In genomic region chr1:17890815-17891191, GRCh38 we compare ENCODE assay signal across 21 cellular contexts.
"Had no signal": no experiment of that assay in that cellular context is flagged by ENCODE, and none has a peak within 500 bp of the region (broad histone marks: within the 10 kb centered on the region; RNA-seq: fewer than 3 reads in every experiment).

No MANE protein-coding gene starts in this region.

- H3K4me3 ChIP-seq: esophagus muscularis mucosa, gastrocnemius medialis, mucosa of descending colon, neural progenitor cell, pancreas, prostate gland, stomach had no signal

- H3K9ac ChIP-seq: neural progenitor cell had no signal

- H3K27ac ChIP-seq: epithelial cell of prostate, esophagus muscularis mucosa, gastrocnemius medialis, neural progenitor cell, pancreas, prostate gland, stomach had no signal

- ATAC-seq: gastrocnemius medialis; left colon; mucosa of descending colon; naive thymus-derived CD8-positive, alpha-beta T cell; pancreas; sciatic nerve; stimulated activated naive B cell treated with anti-CD40 and anti-IgM and Interleukin-4, amounts not matched to agents 10 μg/mL and 1 μg/mL and 100 μg/mL, for 72 hours had no signal

- H3K36me3 ChIP-seq: esophagus muscularis mucosa, gastrocnemius medialis, neural progenitor cell, pancreas, prostate gland, stomach had no signal

- H2AFZ ChIP-seq: neural progenitor cell had no signal

- DNase-seq: cortex of kidney; effector memory CD4-positive, alpha-beta T cell; gastrocnemius medialis; immature natural killer cell; kidney; left colon; mammary epithelial cell; mucosa of descending colon; naive thymus-derived CD8-positive, alpha-beta T cell; occipital lobe; stimulated activated CD4-positive, alpha-beta T cell treated with anti-CD3 and anti-CD28 coated beads, Interleukin-2, amount 100 ng/mL, for 24 hours; stimulated activated CD4-positive, alpha-beta T cell treated with anti-CD3 and anti-CD28 coated beads, Interleukin-4, amount 100 ng/mL, for 4 hours; stimulated activated naive B cell treated with anti-CD40 and anti-IgM and Interleukin-4, amounts not matched to agents 10 μg/mL and 1 μg/mL and 100 μg/mL, for 72 hours; stomach; trophoblast cell had no signal

- H3K4me1 ChIP-seq: gastrocnemius medialis, neural progenitor cell, prostate gland had no signal

- H3K4me2 ChIP-seq: neural progenitor cell had no signal

- H3K9me3 ChIP-seq: esophagus muscularis mucosa, gastrocnemius medialis, mucosa of descending colon, pancreas, prostate gland, stomach had no signal
